In genomic region chr16:85010446-85010930, GRCh38 we compare ENCODE assay signal across 8 cellular contexts. TPM values are rescaled to one million over a fixed set of nuclear protein-coding genes. Genes with fewer than 3 reads are reported as not detected.
A peak's percentile ranks its signal among the peaks of the same experiment; 100 is the strongest.
DNase-seq lines count a peak whose midpoint lies in the region; ATAC-seq, FAIRE-seq and TF ChIP-seq lines count a peak whose summit lies in the region.

No MANE protein-coding gene starts in this region.

- no peak for ATAC-seq in HG03520 (IDR thresholded peaks at IDR 0.05; ENCODE audit: unreplicated experiment)
- no peak for ATAC-seq in GM18520 (IDR thresholded peaks at IDR 0.05; ENCODE audit: unreplicated experiment)

- H3K4me1 ChIP-seq in MM.1S (ENCODE audit: low read length), result no peaks in the 10 kb centered on the region; the same call in 1 of the 2 replicates
- H3K4me1 ChIP-seq in endothelial cell of umbilical vein (ENCODE audit: control insufficient read depth, extremely low read depth, insufficient read depth, low read length), result peaks cover 9% of the 10 kb centered on the region
- peaks cover 8% of the 10 kb centered on the region for H3K4me1 ChIP-seq in parathyroid adenoma

- no peaks in the 10 kb centered on the region for H3F3A ChIP-seq in MM.1S (ENCODE audit: insufficient read depth, low read length)

- no peaks in the 10 kb centered on the region for H3K36me3 ChIP-seq in MM.1S (replicated peaks; ENCODE audit: insufficient read depth, low read length)
- no peaks in the 10 kb centered on the region for H3K36me3 ChIP-seq in endothelial cell of umbilical vein (ENCODE audit: control insufficient read depth in 2 of 2, extremely low read depth in 1 of 2, insufficient read depth in 2 of 2, low read length in 2 of 2)
- no peaks in the 10 kb centered on the region for H3K36me3 ChIP-seq in parathyroid adenoma (ENCODE audit: control insufficient read depth, insufficient read depth, low read length)

- H4K20me1 ChIP-seq in MM.1S (ENCODE audit: insufficient read depth, low read length) (no peaks in the 10 kb centered on the region), endothelial cell of umbilical vein (replicated peaks; ENCODE audit: control insufficient read depth, extremely low read depth, insufficient read depth, low read length) (no peaks in the 10 kb centered on the region)

- H3K9me3 ChIP-seq in MM.1S (replicated peaks; ENCODE audit: insufficient read depth, low read length) (no peaks in the 10 kb centered on the region), endothelial cell of umbilical vein (replicated peaks; ENCODE audit: control insufficient read depth, insufficient read depth, low read length) (no peaks in the 10 kb centered on the region), parathyroid adenoma (ENCODE audit: control insufficient read depth, low read length) (no peaks in the 10 kb centered on the region)

- CTCF ChIA-PET in endothelial cell of umbilical vein (lab: Charles Lee), result interaction anchor here (0.6 to 4.6 kb wide), 9 partner anchors 12 to 272 kb away, joined by 3 to 38 read pairs (median 3); no protein-coding TSS in a partner anchor

- H3K27me3 ChIP-seq in MM.1S (replicated peaks; ENCODE audit: insufficient read depth, low read length), result no peaks in the 10 kb centered on the region
- H3K27me3 ChIP-seq in endothelial cell of umbilical vein (ENCODE audit: control insufficient read depth in 2 of 2, insufficient read depth in 2 of 2, low read length in 2 of 2), result no peaks in the 10 kb centered on the region
- no peaks in the 10 kb centered on the region for H3K27me3 ChIP-seq in parathyroid adenoma (ENCODE audit: control insufficient read depth, insufficient read depth, low read length)

- POLR2A ChIA-PET in endothelial cell of umbilical vein (lab: Charles Lee), result no interaction called here

- H3K9ac ChIP-seq in MM.1S (ENCODE audit: low read length) (peak overlapping the region; percentile 65; the same call in 1 of the 2 replicates), endothelial cell of umbilical vein (replicated peaks; ENCODE audit: extremely low read depth, insufficient read depth, low read length) (peak overlapping the region; percentile 92), parathyroid adenoma (peak overlapping the region; percentile 63)

- peak overlapping the region; percentile 94 for H3K4me3 ChIP-seq in GM12865 (ENCODE audit: low read depth, low read length)
- peak overlapping the region; percentile 76 for H3K4me3 ChIP-seq in MM.1S (ENCODE audit: low read length)
- H3K4me3 ChIP-seq in endothelial cell of umbilical vein (replicated peaks in 1 of 3; ENCODE audit: insufficient read depth in 1 of 3, low read depth in 1 of 3, low read length in 3 of 3), result peak overlapping the region; percentile 59 to 91 (median 74)
- peak overlapping the region; percentile 61 for H3K4me3 ChIP-seq in parathyroid adenoma (ENCODE audit: low read depth, low read length)

- TF ChIP-seq CTCF in GM12865 (IDR thresholded peaks at IDR 0.05; ENCODE audit: insufficient read depth, low read depth, low read length, missing control alignments) (no peak), MM.1S (IDR thresholded peaks at IDR 0.05; ENCODE audit: low read length) (no peak), endothelial cell of umbilical vein (IDR thresholded peaks at IDR 0.05; ENCODE audit: extremely low read depth in 1 of 2, insufficient read depth in 1 of 2, low read depth in 1 of 2, low read length in 2 of 2) (no peak), parathyroid adenoma (IDR thresholded peaks at IDR 0.05) (no peak)

- H3K9me1 ChIP-seq in endothelial cell of umbilical vein (replicated peaks; ENCODE audit: control insufficient read depth, extremely low read depth, insufficient read depth, low read length), result no peaks in the 10 kb centered on the region

- H3K79me2 ChIP-seq in MM.1S (ENCODE audit: low read length) (peaks cover 24% of the 10 kb centered on the region), endothelial cell of umbilical vein (ENCODE audit: control insufficient read depth, insufficient read depth, low read length) (peaks cover 39% of the 10 kb centered on the region), parathyroid adenoma (peaks cover 33% of the 10 kb centered on the region)

- H3K27ac ChIP-seq in MM.1S (ENCODE audit: low read length) (no peak overlapping the region), endothelial cell of umbilical vein (ENCODE audit: insufficient read depth, low read depth, low read length) (peak overlapping the region; percentile 97), parathyroid adenoma (peak overlapping the region; percentile 98)

- intact Hi-C loops in endothelial cell of umbilical vein (cut with micrococcal nuclease), result no loop called here

- DNase-seq in GM12865 (ENCODE audit: low read depth), result no peak
- DNase-seq in MM.1S, result no peak
- peak; percentile 28 for DNase-seq in endothelial cell of umbilical vein (ENCODE audit: low read depth, low spot score)
- DNase-seq in urothelium cell line (ENCODE audit: low spot score), result no peak
- no peak for DNase-seq in NCI-H1417 (lab: John Stamatoyannopoulos, UW)

- TSS peak; percentile 46 for BruUV-seq in endothelial cell of umbilical vein (replicated peaks; lab: Mats Ljungman, UMichigan)

- no peak for TF ChIP-seq POLR2A in endothelial cell of umbilical vein (IDR thresholded peaks at IDR 0.05; ENCODE audit: low read depth, low read length)

- H2AFZ ChIP-seq in MM.1S (ENCODE audit: low read length), result peak overlapping the region; percentile 56; the same call in 1 of the 2 replicates
- H2AFZ ChIP-seq in endothelial cell of umbilical vein (ENCODE audit: low read depth, low read length), result no peak overlapping the region
- peak overlapping the region; percentile 66 for H2AFZ ChIP-seq in parathyroid adenoma

- peak; percentile 53 for FAIRE-seq in endothelial cell of umbilical vein (lab: Jason Lieb, UNC)
- FAIRE-seq in urothelium cell line (lab: Jason Lieb, UNC), result no peak

- no peaks in the 10 kb centered on the region for H3K9me2 ChIP-seq in MM.1S (replicated peaks; ENCODE audit: insufficient read depth, low read length)

- dilution Hi-C loops in endothelial cell of umbilical vein (cut with MboI; ENCODE audit: extremely low pct_ligation_motif_present, low sequenced_read_pairs), result no loop called here

- H3K4me2 ChIP-seq in MM.1S (ENCODE audit: low read depth, low read length) (peak overlapping the region; percentile 77), endothelial cell of umbilical vein (ENCODE audit: insufficient read depth, low read length) (peak overlapping the region; percentile 92), parathyroid adenoma (ENCODE audit: low read length) (peak overlapping the region; percentile 95)

TF ChIP-seq in endothelial cell of umbilical vein, 7 proteins besides CTCF, POLR2A, EP300 and RAD21:
- TF ChIP-seq POLR2AphosphoS5 (IDR thresholded peaks at IDR 0.05; ENCODE audit: insufficient read depth, low read depth, low read length), result no peak
- TF ChIP-seq, protein P1, sequence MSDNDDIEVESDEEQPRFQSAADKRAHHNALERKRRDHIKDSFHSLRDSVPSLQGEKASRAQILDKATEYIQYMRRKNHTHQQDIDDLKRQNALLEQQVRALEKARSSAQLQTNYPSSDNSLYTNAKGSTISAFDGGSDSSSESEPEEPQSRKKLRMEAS (IDR thresholded peaks at IDR 0.05; ENCODE audit: insufficient read depth, insufficient read length), result no peak
- TF ChIP-seq EZH2 (IDR thresholded peaks at IDR 0.05; ENCODE audit: borderline replicate concordance, low read depth, low read length, severe bottlenecking), result no peak
- no peak for TF ChIP-seq JUN (IDR thresholded peaks at IDR 0.05; ENCODE audit: borderline replicate concordance, insufficient read depth, insufficient read length, low read depth)
- no peak for TF ChIP-seq MYC (IDR thresholded peaks at IDR 0.05; ENCODE audit: low read depth, low read length)
- no peak for TF ChIP-seq GATA2 (IDR thresholded peaks at IDR 0.05; ENCODE audit: insufficient read depth, insufficient read length, low read depth, low read length)
- TF ChIP-seq FOS (IDR thresholded peaks at IDR 0.05; ENCODE audit: borderline replicate concordance, insufficient read depth, low read length), result no peak

RNA-seq across cellular contexts. Expression of gene ZDHHC7, which starts 0.8 kb away (rescaled TPM):
- 40.4 and 44.1 TPM in 2 replicates for total RNA-seq in endothelial cell of umbilical vein
- 46.2 and 76.3 TPM in 2 replicates for polyA plus RNA-seq in endothelial cell of umbilical vein
- 49.9 and 51.5 TPM in 2 replicates for polyA plus RNA-seq in endothelial cell of umbilical vein (2011; cell fraction: cytosol; rRNA removed)
- 40.3 and 50.6 TPM in 2 replicates for polyA plus RNA-seq in endothelial cell of umbilical vein (2011; cell fraction: nucleus; rRNA removed)
- 50.8 and 52.5 TPM in 2 replicates for polyA plus RNA-seq in endothelial cell of umbilical vein (2012)
- polyA minus RNA-seq in endothelial cell of umbilical vein, result 63.1 and 67.8 TPM in 2 replicates
- 10.7 TPM for polyA minus RNA-seq in endothelial cell of umbilical vein (2011; cell fraction: cytosol; rRNA and poly(A)+ RNA removed)
- 26.5 and 33.4 TPM in 2 replicates for polyA minus RNA-seq in endothelial cell of umbilical vein (2011; cell fraction: nucleus; rRNA and poly(A)+ RNA removed)

RNA-seq across cellular contexts. Expression of gene KIAA0513, which starts 17.1 kb away (rescaled TPM):
- 3.6 and 4.3 TPM in 2 replicates for total RNA-seq in endothelial cell of umbilical vein
- 1.8 and 2.2 TPM in 2 replicates for polyA plus RNA-seq in endothelial cell of umbilical vein
- polyA plus RNA-seq in endothelial cell of umbilical vein (2011; cell fraction: cytosol; rRNA removed), result 2.9 and 3.0 TPM in 2 replicates
- polyA plus RNA-seq in endothelial cell of umbilical vein (2011; cell fraction: nucleus; rRNA removed), result 2.4 and 3.5 TPM in 2 replicates
- 4.5 and 5.0 TPM in 2 replicates for polyA plus RNA-seq in endothelial cell of umbilical vein (2012)
- polyA minus RNA-seq in endothelial cell of umbilical vein, result 2.0 and 4.6 TPM in 2 replicates
- 1.2 TPM for polyA minus RNA-seq in endothelial cell of umbilical vein (2011; cell fraction: cytosol; rRNA and poly(A)+ RNA removed)
- polyA minus RNA-seq in endothelial cell of umbilical vein (2011; cell fraction: nucleus; rRNA and poly(A)+ RNA removed), result 1.8 and 3.3 TPM in 2 replicates
